In the genomic region with DNA sequence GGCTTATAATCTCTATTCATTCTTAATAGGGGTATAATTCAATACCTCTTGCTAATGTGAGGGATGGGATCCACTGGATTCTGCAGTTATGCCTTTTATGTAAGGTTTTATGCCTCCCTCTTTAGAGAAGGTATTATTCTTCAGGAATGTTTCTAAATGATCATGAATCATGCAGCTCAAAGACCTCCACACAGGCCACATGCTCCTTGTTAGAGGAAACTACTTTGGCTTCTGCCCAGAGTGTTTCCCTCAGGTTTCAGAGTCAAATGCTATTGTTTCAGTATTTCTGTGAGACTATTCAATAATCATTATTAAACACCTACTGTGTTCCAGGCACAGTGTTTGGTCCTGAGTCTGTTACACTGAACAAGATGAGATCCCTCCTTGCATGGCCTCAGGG, we compare ENCODE assay signal across 20 cellular contexts.
A peak's percentile ranks its signal among the peaks of the same experiment; 100 is the strongest.
DNase-seq lines count a peak whose midpoint lies in the region; ATAC-seq and TF ChIP-seq lines count a peak whose summit lies in the region.
"Had no signal": no experiment of that assay in that cellular context is flagged by ENCODE, and none has a peak within 500 bp of the region (broad histone marks: within the 10 kb centered on the region; RNA-seq: fewer than 3 reads in every experiment).

No MANE protein-coding gene starts in this region.

- ATAC-seq in left colon (no peak), GM21390 (IDR thresholded peaks at IDR 0.05; ENCODE audit: unreplicated experiment) (no peak)
- ATAC-seq: HCT116 had no signal

- TF ChIP-seq CTCF in MCF 10A (IDR thresholded peaks at IDR 0.05; ENCODE audit: unreplicated experiment) (no peak), breast epithelium (IDR thresholded peaks at IDR 0.05) (no peak), cardiac fibroblast (IDR thresholded peaks at IDR 0.05; ENCODE audit: low read depth, low read length) (no peak)

- peaks cover 7% of the 10 kb centered on the region for H3K36me3 Mint-ChIP-seq in MCF 10A (ENCODE audit: insufficient read depth, unreplicated experiment)

- no peaks in the 10 kb centered on the region for H3K27me3 Mint-ChIP-seq in MCF 10A (ENCODE audit: insufficient read depth, unreplicated experiment)

- no peaks in the 10 kb centered on the region for H3K27me3 ChIP-seq in breast epithelium
- H3K27me3 ChIP-seq: BE2C, Peyer's patch had no signal

- H3K4me3 Mint-ChIP-seq in MCF 10A (ENCODE audit: unreplicated experiment), result no peak overlapping the region
- H3K4me3 Mint-ChIP-seq: CD4-positive, alpha-beta T cell had no signal

- CTCF ChIA-PET in MCF 10A (lab: Yijun Ruan, JAX), result interaction anchor here (0.6 kb wide), 2 partner anchors 8 to 484 kb away, joined by 3 read pairs; no protein-coding TSS in a partner anchor

- H3K4me3 ChIP-seq in breast epithelium (no peak overlapping the region), cardiac fibroblast (replicated peaks in 1 of 2; ENCODE audit: low read depth in 2 of 2, low read length in 2 of 2) (no peak overlapping the region)
- H3K4me3 ChIP-seq: Peyer's patch had no signal

- DNase-seq in MCF 10A (ENCODE audit: unreplicated experiment), result peak; percentile 11
- DNase-seq in breast epithelium (ENCODE audit: low spot score in 2 of 2), result no peak
- DNase-seq in cardiac fibroblast (ENCODE audit: low read depth in 2 of 2), result peak; percentile 2 to 41
- DNase-seq in iris pigment epithelial cell (ENCODE audit: low read depth), result peak; percentile 12
- no peak for DNase-seq in left colon
- no peak for DNase-seq in NCI-H524 treated with DMSO at 0.1 percent for 48 hours (lab: John Stamatoyannopoulos, UW)
- no peak for DNase-seq in NOMO-1 treated with dmso at 0.1 percent for 144 hours (lab: John Stamatoyannopoulos, UW; ENCODE audit: unreplicated experiment)
- DNase-seq: BE2C; CD4-positive, alpha-beta T cell; DMS53; NCI-H1436; NCI-H2081; NCI-H510A treated with DMSO at 0.1 percent for 48 hours; Peyer's patch; Right ventricle myocardium superior; SK-N-SH had no signal

- no peaks in the 10 kb centered on the region for H3K9me3 Mint-ChIP-seq in MCF 10A (ENCODE audit: unreplicated experiment)
- H3K9me3 Mint-ChIP-seq: CD4-positive, alpha-beta T cell had no signal

- no peak overlapping the region for H3K27ac Mint-ChIP-seq in MCF 10A (ENCODE audit: low read depth, unreplicated experiment)
- H3K27ac Mint-ChIP-seq: CD4-positive, alpha-beta T cell had no signal

- no TSS peak for BruUV-seq in MCF 10A (replicated peaks; lab: Mats Ljungman, UMichigan)

- H3K4me1 Mint-ChIP-seq in MCF 10A (ENCODE audit: insufficient read depth, unreplicated experiment), result no peaks in the 10 kb centered on the region

- no peaks in the 10 kb centered on the region for H3K36me3 ChIP-seq in breast epithelium
- H3K36me3 ChIP-seq: BE2C, Peyer's patch had no signal

- TF ChIP-seq POLR2A in breast epithelium (IDR thresholded peaks at IDR 0.05), result no peak

- intact Hi-C loops in MCF 10A (cut with micrococcal nuclease) (no loop called here), breast epithelium (cut with DNase I; ENCODE audit: low total_unique reads) (no loop called here), left colon (cut with DNase I, micrococcal nuclease) (no loop called here)

- H3K4me1 ChIP-seq in breast epithelium, result no peaks in the 10 kb centered on the region
- H3K4me1 ChIP-seq: BE2C, Peyer's patch had no signal

- H3K27ac ChIP-seq in breast epithelium, result no peak overlapping the region
- H3K27ac ChIP-seq: 22Rv1, HL-60, Peyer's patch had no signal

- POLR2A ChIA-PET in MCF 10A (lab: Yijun Ruan, JAX), result no interaction called here

- no peaks in the 10 kb centered on the region for H3K9me3 ChIP-seq in breast epithelium
- H3K9me3 ChIP-seq: BE2C, Peyer's patch, SK-N-SH had no signal

Comparison
In these comparisons a context has a peak if more than half of its experiments do, and no peak if none do; other contexts are left out.
1. DNase-seq: peak in MCF 10A (single experiment), cardiac fibroblast (2 of 2) and iris pigment epithelial cell (single experiment); none in breast epithelium (0 of 2), left colon (0 of 2), NCI-H524 treated with DMSO at 0.1 percent for 48 hours (single experiment) and NOMO-1 treated with dmso at 0.1 percent for 144 hours (single experiment).